Comparison of ENCODE assay signal across 25 cellular contexts in the genomic region with DNA sequence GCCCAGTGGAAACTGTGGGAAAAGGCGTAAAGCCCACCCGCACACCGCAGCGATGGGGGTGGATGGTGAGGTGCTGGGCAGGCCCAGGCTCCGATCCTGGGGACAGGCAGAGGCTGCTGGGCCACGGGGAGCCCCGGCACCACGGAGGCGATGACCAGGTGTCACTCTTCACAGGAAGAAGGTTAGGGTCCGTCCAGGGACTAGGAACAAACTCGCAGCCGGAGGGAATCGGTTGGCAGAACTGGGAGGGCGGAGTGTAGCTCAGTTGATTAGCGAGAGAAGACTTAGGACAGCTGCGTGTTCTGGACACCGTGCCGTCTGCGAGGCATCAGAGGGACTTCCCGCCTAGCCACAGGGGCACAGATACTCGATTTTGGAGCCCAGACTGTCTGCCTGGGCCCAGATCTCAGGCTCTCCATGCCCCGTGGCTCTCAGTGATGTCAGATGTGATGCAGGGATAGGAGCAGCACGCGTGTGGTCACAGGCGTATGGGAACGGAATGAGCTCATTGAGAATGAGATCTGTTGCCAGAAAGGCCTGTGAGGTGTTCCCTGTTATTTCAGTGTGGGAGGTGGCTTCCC. TPM values are rescaled to one million over a fixed set of nuclear protein-coding genes. Genes with fewer than 3 reads are reported as not detected.
DNase-seq lines count a peak whose midpoint lies in the region; ATAC-seq and TF ChIP-seq lines count a peak whose summit lies in the region.
"Had no signal": no experiment of that assay in that cellular context is flagged by ENCODE, and none has a peak within 500 bp of the region (broad histone marks: within the 10 kb centered on the region; RNA-seq: fewer than 3 reads in every experiment).

No MANE protein-coding gene starts in this region.

- H3K4me3 ChIP-seq in fibroblast of pulmonary artery (replicated peaks; ENCODE audit: low read depth, low read length), result no peak overlapping the region
- H3K4me3 ChIP-seq: breast epithelium, prostate gland, vagina had no signal

- ATAC-seq in left ventricle myocardium superior, result peak; percentile 32
- ATAC-seq in Right ventricle myocardium inferior, result no peak
- no peak for ATAC-seq in HG02973 (IDR thresholded peaks at IDR 0.05; ENCODE audit: unreplicated experiment)
- no peak for ATAC-seq in GM19395 (IDR thresholded peaks at IDR 0.05; ENCODE audit: unreplicated experiment)
- no peak for ATAC-seq in HG02571 (IDR thresholded peaks at IDR 0.05; ENCODE audit: unreplicated experiment)
- ATAC-seq: naive thymus-derived CD4-positive, alpha-beta T cell; stimulated activated naive CD8-positive, alpha-beta T cell treated with anti-CD3 and anti-CD28 coated beads, Interleukin-15, amount 100 ng/mL, for 72 hours had no signal

- TF ChIP-seq CTCF in fibroblast of pulmonary artery (IDR thresholded peaks at IDR 0.05; ENCODE audit: low read length, missing control alignments), result no peak
- TF ChIP-seq CTCF in osteocyte (IDR thresholded peaks at IDR 0.05), result no peak

- intact Hi-C loops in left ventricle myocardium superior (cut with micrococcal nuclease) (no loop called here), Right ventricle myocardium inferior (cut with DNase I) (no loop called here)

- H3K9me3 Mint-ChIP-seq in osteocyte (ENCODE audit: unreplicated experiment), result no peaks in the 10 kb centered on the region
- H3K9me3 Mint-ChIP-seq: dendritic cell treated with granulocyte-macrophage colony-stimulating factor and Interleukin-4, amounts not matched to agents 40 ng/mL and 50 ng/mL, for 4 days; HFFc6; naive thymus-derived CD4-positive, alpha-beta T cell; stimulated activated naive CD8-positive, alpha-beta T cell treated with anti-CD3 and anti-CD28 coated beads, Interleukin-15, amount 100 ng/mL, for 72 hours had no signal

- no peak overlapping the region for H3K27ac Mint-ChIP-seq in osteocyte (ENCODE audit: unreplicated experiment)
- H3K27ac Mint-ChIP-seq: dendritic cell treated with granulocyte-macrophage colony-stimulating factor and Interleukin-4, amounts not matched to agents 40 ng/mL and 50 ng/mL, for 4 days; HFFc6 had no signal

- no peak for DNase-seq in left ventricle myocardium superior
- DNase-seq in Right ventricle myocardium inferior (ENCODE audit: missing footprints), result no peak
- peak; percentile 68 for DNase-seq in fibroblast of pulmonary artery (ENCODE audit: low read depth)
- peak; percentile 75 for DNase-seq in osteocyte (ENCODE audit: extremely low spot score, unreplicated experiment)
- DNase-seq in effector CD8-positive, alpha-beta T cell (lab: John Stamatoyannopoulos, UW), result no peak
- DNase-seq: C1 segment of cervical spinal cord; Calu3; foreskin melanocyte; HFFc6; hippocampal formation; naive thymus-derived CD4-positive, alpha-beta T cell; NCI-H146; NCI-H2171; NCI-H526 treated with DMSO at 0.1 percent for 48 hours; small intestine; stimulated activated CD4-positive, alpha-beta T cell treated with anti-CD3 and anti-CD28 coated beads, Interleukin-2, amount 100 ng/mL, for 48 hours had no signal

- H3K4me1 Mint-ChIP-seq in osteocyte (ENCODE audit: unreplicated experiment), result no peaks in the 10 kb centered on the region
- H3K4me1 Mint-ChIP-seq: naive thymus-derived CD4-positive, alpha-beta T cell had no signal

- no peak overlapping the region for H3K4me3 Mint-ChIP-seq in osteocyte (ENCODE audit: unreplicated experiment)
- H3K4me3 Mint-ChIP-seq: dendritic cell treated with granulocyte-macrophage colony-stimulating factor and Interleukin-4, amounts not matched to agents 40 ng/mL and 50 ng/mL, for 4 days; HFFc6; naive thymus-derived CD4-positive, alpha-beta T cell; stimulated activated naive CD8-positive, alpha-beta T cell treated with anti-CD3 and anti-CD28 coated beads, Interleukin-15, amount 100 ng/mL, for 72 hours had no signal

- H3K27me3 Mint-ChIP-seq in osteocyte (ENCODE audit: unreplicated experiment), result no peaks in the 10 kb centered on the region
- H3K27me3 Mint-ChIP-seq: dendritic cell treated with granulocyte-macrophage colony-stimulating factor and Interleukin-4, amounts not matched to agents 40 ng/mL and 50 ng/mL, for 4 days; naive thymus-derived CD4-positive, alpha-beta T cell had no signal

- no peaks in the 10 kb centered on the region for H3K36me3 Mint-ChIP-seq in osteocyte (ENCODE audit: unreplicated experiment)
- H3K36me3 Mint-ChIP-seq: naive thymus-derived CD4-positive, alpha-beta T cell had no signal

RNA-seq across cellular contexts. Expression of a gene that starts 16.1 kb away (rescaled TPM):
- total RNA-seq in left ventricle myocardium superior (not detected), Right ventricle myocardium inferior (not detected), osteocyte (not detected in 2 replicates)
- total RNA-seq: activated CD8-positive, alpha-beta memory T cell treated with anti-CD3 and anti-CD28 coated beads for 36 hours; Calu3; HFFc6; naive thymus-derived CD4-positive, alpha-beta T cell; vagina had no signal

RNA-seq across cellular contexts. Expression of a gene that starts 47.0 kb away (rescaled TPM):
- 2.1 TPM for total RNA-seq in left ventricle myocardium superior
- 1.9 TPM for total RNA-seq in Right ventricle myocardium inferior
- not detected in 2 replicates for total RNA-seq in osteocyte
- total RNA-seq: Calu3, HFFc6, vagina had no signal

Comparison
In these comparisons a context has a peak if more than half of its experiments do, and no peak if none do; other contexts are left out.
1. DNase-seq: peak in fibroblast of pulmonary artery (single experiment) and osteocyte (single experiment); none in left ventricle myocardium superior (single experiment), Right ventricle myocardium inferior (single experiment) and effector CD8-positive, alpha-beta T cell (single experiment).